ENCODE assay signal across 9 cellular contexts in genomic region chr3:134795776-134796312, GRCh38. TPM values are rescaled to one million over a fixed set of nuclear protein-coding genes. Genes with fewer than 3 reads are reported as not detected.
DNase-seq lines count a peak whose midpoint lies in the region; ATAC-seq and TF ChIP-seq lines count a peak whose summit lies in the region.
"Had no signal": no experiment of that assay in that cellular context is flagged by ENCODE, and none has a peak within 500 bp of the region (broad histone marks: within the 10 kb centered on the region; RNA-seq: fewer than 3 reads in every experiment).

No MANE protein-coding gene starts in this region.

- H2BK12ac ChIP-seq in trophoblast cell (ENCODE audit: low read length) = no peak overlapping the region

- no peak overlapping the region for H2AK5ac ChIP-seq in trophoblast cell (ENCODE audit: low read length)

- H3K23ac ChIP-seq in trophoblast cell (ENCODE audit: low read length) = no peak overlapping the region

- H3K14ac ChIP-seq in trophoblast cell (ENCODE audit: low read length) = no peak overlapping the region

- H3K27me3 ChIP-seq in H7 (ENCODE audit: control insufficient read depth, insufficient read depth, low read length) (peaks cover 40% of the 10 kb centered on the region), RWPE2 (ENCODE audit: insufficient read depth, poor library complexity, severe bottlenecking) (peaks cover 54% of the 10 kb centered on the region), trophoblast cell (ENCODE audit: insufficient read depth, low read length) (peaks cover 15% of the 10 kb centered on the region)

- H2AFZ ChIP-seq in trophoblast cell (ENCODE audit: insufficient read depth, low read length, poor library complexity) = peak overlapping the region; percentile 32

- no CpG with 5 or more reads among the region's 49 CpGs for WGBS in trophoblast cell (ENCODE audit: extremely low coverage, insufficient coverage, insufficient read length)

- no peaks in the 10 kb centered on the region for H3K79me1 ChIP-seq in trophoblast cell (ENCODE audit: low read length)

- DNase-seq in EL = peak; percentile 6
- peak; percentile 74 for DNase-seq in H7
- DNase-seq in RWPE2 (ENCODE audit: low spot score) = no peak
- peak; percentile 20 for DNase-seq in foreskin melanocyte
- DNase-seq in trophoblast cell = no peak
- DNase-seq in activated effector memory CD4-positive, alpha-beta T cell treated with Interleukin-2 at 50 U/mL for 16 hours = no peak
- DNase-seq in activated CD8-positive, alpha-beta memory T cell treated with anti-CD3 and anti-CD28 coated beads, Interleukin-2, amount 50 U/mL, for 4 hours = no peak

- ATAC-seq in RWPE2 (ENCODE audit: low read depth) (peak; percentile 8), HG03159 (IDR thresholded peaks at IDR 0.05; ENCODE audit: unreplicated experiment) (no peak)

- H3K36me3 ChIP-seq in H7 (replicated peaks; ENCODE audit: control insufficient read depth, insufficient read depth, low read length) (no peaks in the 10 kb centered on the region), RWPE2 (ENCODE audit: low read depth) (no peaks in the 10 kb centered on the region), trophoblast cell (ENCODE audit: control insufficient read depth in 1 of 2, insufficient read depth in 2 of 2, low read length in 2 of 2) (no peaks in the 10 kb centered on the region)

- H4K91ac ChIP-seq in trophoblast cell (ENCODE audit: low read depth, low read length) = no peak overlapping the region

- H2BK5ac ChIP-seq in trophoblast cell (ENCODE audit: low read depth, low read length, poor library complexity) = no peak overlapping the region

- H3K18ac ChIP-seq in trophoblast cell (ENCODE audit: low read length) = no peak overlapping the region

- H4K12ac ChIP-seq in trophoblast cell (ENCODE audit: low read depth, low read length) = no peak overlapping the region

- H3K4ac ChIP-seq in trophoblast cell (ENCODE audit: low read depth, low read length) = no peak overlapping the region

- no peak overlapping the region for H4K8ac ChIP-seq in trophoblast cell (ENCODE audit: low read depth, low read length)

- H3K4me3 ChIP-seq in H7 (ENCODE audit: insufficient read depth, low read depth, low read length) (peak overlapping the region; percentile 68), RWPE2 (ENCODE audit: severe bottlenecking) (peak overlapping the region; percentile 30), trophoblast cell (ENCODE audit: low read depth, low read length) (peak overlapping the region; percentile 78)

- no peaks in the 10 kb centered on the region for H3K4me1 ChIP-seq in RWPE2 (ENCODE audit: insufficient read depth, poor library complexity, severe bottlenecking)
- peaks cover 9 to 15% of the 10 kb centered on the region in 2 experiments for H3K4me1 ChIP-seq in trophoblast cell (ENCODE audit: control insufficient read depth in 1 of 2, insufficient read depth in 2 of 2, low read length in 2 of 2)

- H3K9me3 ChIP-seq in RWPE2 (ENCODE audit: severe bottlenecking) (no peaks in the 10 kb centered on the region), trophoblast cell (ENCODE audit: insufficient read depth, low read depth, low read length) (peaks cover 1% of the 10 kb centered on the region)

- peak overlapping the region; percentile 94 for H3K4me2 ChIP-seq in trophoblast cell (ENCODE audit: low read length)

- H3K27ac ChIP-seq in RWPE2 (ENCODE audit: poor library complexity, severe bottlenecking) = no peak overlapping the region
- no peak overlapping the region for H3K27ac ChIP-seq in trophoblast cell (ENCODE audit: low read depth, low read length)

- no peak overlapping the region for H2BK120ac ChIP-seq in trophoblast cell (ENCODE audit: insufficient read depth, low read length, poor library complexity)

- no peaks in the 10 kb centered on the region for H3K79me2 ChIP-seq in trophoblast cell (ENCODE audit: control insufficient read depth, insufficient read depth, low read length, poor library complexity)

- no peak for TF ChIP-seq CTCF in RWPE2 (IDR thresholded peaks at IDR 0.05; ENCODE audit: poor library complexity, severe bottlenecking)

- no peak overlapping the region for H3K9ac ChIP-seq in trophoblast cell (ENCODE audit: low read length)

RNA-seq across cellular contexts. Expression of gene EPHB1, which starts 0.8 kb away (rescaled TPM):
- total RNA-seq in H7 (2014; rRNA removed; shearing (Covaris generic)) = 0.48 and 3.3 TPM in 2 replicates
- polyA plus RNA-seq in trophoblast cell (2013) = 0.65 and 0.82 TPM in 2 replicates
- total RNA-seq: SK-MEL-5 had no signal

Comparison
In these comparisons a context has a peak if more than half of its experiments do, and no peak if none do; other contexts are left out.
1. DNase-seq: peak in EL (single experiment), H7 (single experiment) and foreskin melanocyte (single experiment); none in RWPE2 (single experiment), trophoblast cell (0 of 2), activated effector memory CD4-positive, alpha-beta T cell treated with Interleukin-2 at 50 U/mL for 16 hours (single experiment) and activated CD8-positive, alpha-beta memory T cell treated with anti-CD3 and anti-CD28 coated beads, Interleukin-2, amount 50 U/mL, for 4 hours (single experiment).
2. Peak in every context shown above with its lines, with median percentiles within 50 percentile points of each other: H3K4me3 ChIP-seq.